1 cellular context compared by ENCODE assay signal in genomic region chr11:58654079-58654907, GRCh38.
TF ChIP-seq lines count a peak whose summit lies in the region.

No MANE protein-coding gene starts in this region.

TF ChIP-seq in K562, 482 proteins besides CTCF, POLR2A, EP300 and RAD21 (continued from another document):
- TF ChIP-seq ZBTB40 (IDR thresholded peaks at IDR 0.05) (no peak), ZBTB40 (CRISPR knock-in tag; IDR thresholded peaks at IDR 0.05) (no peak)
TF ChIP-seq in K562: peak in this region for 24.
